ENCODE assay signal across 11 cellular contexts in genomic region chr7:130891254-130892094, GRCh38.
DNase-seq lines count a peak whose midpoint lies in the region; ATAC-seq, FAIRE-seq and TF ChIP-seq lines count a peak whose summit lies in the region.
"Had no signal": no experiment of that assay in that cellular context is flagged by ENCODE, and none has a peak within 500 bp of the region (broad histone marks: within the 10 kb centered on the region; RNA-seq: fewer than 3 reads in every experiment).

No MANE protein-coding gene starts in this region.

- no peak for FAIRE-seq in GM12892 (lab: Jason Lieb, UNC)

- no peak for ATAC-seq in CD4-positive, alpha-beta T cell (ENCODE audit: poor library complexity)

- CTCF ChIA-PET in CD4-positive, alpha-beta T cell (lab: Charles Lee): interaction anchor here (1.4 kb wide), 1 partner anchor 149 kb away, joined by 4 read pairs; no protein-coding TSS in a partner anchor

- H3K4me1 Mint-ChIP-seq in T-helper 2 cell treated with Interferon-gamma antibody and Interleukin-4, amounts not matched to agents 5 μg/mL and 100 μg/mL, for 36 hours (ENCODE audit: low read depth): peaks cover 64% of the 10 kb centered on the region
- peaks cover 54% of the 10 kb centered on the region for H3K4me1 Mint-ChIP-seq in CD4-positive, alpha-beta T cell (ENCODE audit: low read depth)

- H3K9me3 ChIP-seq in CD4-positive, alpha-beta T cell (ENCODE audit: control insufficient read depth, low read length): no peaks in the 10 kb centered on the region

- H3K27me3 Mint-ChIP-seq in T-helper 2 cell treated with Interferon-gamma antibody and Interleukin-4, amounts not matched to agents 5 μg/mL and 100 μg/mL, for 36 hours (ENCODE audit: low read depth): no peaks in the 10 kb centered on the region
- no peaks in the 10 kb centered on the region for H3K27me3 Mint-ChIP-seq in CD4-positive, alpha-beta T cell
- H3K27me3 Mint-ChIP-seq: activated naive CD4-positive, alpha-beta T cell treated with anti-CD3 and anti-CD28 coated beads, Interleukin-2, amount 50 U/mL, for 24 hours had no signal

- H3K27ac ChIP-seq in temporal lobe (ENCODE audit: low read depth, low read length): peak overlapping the region; percentile 58
- no peak overlapping the region for H3K27ac ChIP-seq in CD4-positive, alpha-beta T cell (ENCODE audit: low read depth, low read length)
- H3K27ac ChIP-seq: 22Rv1 had no signal

- H3K27me3 ChIP-seq in CD4-positive, alpha-beta T cell (ENCODE audit: control insufficient read depth, insufficient read depth, low read length): no peaks in the 10 kb centered on the region

- POLR2A ChIA-PET in CD4-positive, alpha-beta T cell (lab: Charles Lee): interaction anchor here (0.6 kb wide), 1 partner anchor 12 kb away, joined by 3 read pairs; no protein-coding TSS in a partner anchor

- no peak for TF ChIP-seq POLR2A in GM12892 (IDR thresholded peaks at IDR 0.05; ENCODE audit: low read depth, low read length)

- peaks cover 71% of the 10 kb centered on the region for H3K36me3 Mint-ChIP-seq in T-helper 2 cell treated with Interferon-gamma antibody and Interleukin-4, amounts not matched to agents 5 μg/mL and 100 μg/mL, for 36 hours (ENCODE audit: low read depth)
- H3K36me3 Mint-ChIP-seq in CD4-positive, alpha-beta T cell (ENCODE audit: low read depth): peaks cover 86% of the 10 kb centered on the region

- intact Hi-C loops in CD4-positive, alpha-beta T cell (cut with DNase I, micrococcal nuclease): loop anchor here in 1 of 2 experiments (10.0 kb wide), 2 partner anchors 63 to 763 kb away; no protein-coding TSS in a partner anchor

- DNase-seq in T-helper 2 cell treated with Interferon-gamma antibody and Interleukin-4, amounts not matched to agents 5 μg/mL and 100 μg/mL, for 36 hours (ENCODE audit: low spot score): no peak
- DNase-seq in T-helper 2 cell (no peak), astrocyte of the cerebellum (ENCODE audit: low read depth) (peak; percentile 98), iris pigment epithelial cell (ENCODE audit: low read depth) (peak; percentile 96), NCI-H146 (lab: John Stamatoyannopoulos, UW) (no peak), GM12892 (ENCODE audit: insufficient read length) (no peak)
- DNase-seq in CD4-positive, alpha-beta T cell: no peak
- DNase-seq: stimulated activated CD4-positive, alpha-beta T cell treated with anti-CD3 and anti-CD28 coated beads, Interleukin-15, amount 100 ng/mL, for 24 hours had no signal

- in situ Hi-C loops in astrocyte of the cerebellum (cut with HindIII; ENCODE audit: low sequenced_read_pairs): no loop called here

- H3K4me3 ChIP-seq in astrocyte of the cerebellum (ENCODE audit: low read depth, low read length): peak overlapping the region; percentile 5

- H3K27ac Mint-ChIP-seq in T-helper 2 cell treated with Interferon-gamma antibody and Interleukin-4, amounts not matched to agents 5 μg/mL and 100 μg/mL, for 36 hours: peak overlapping the region; percentile 49
- H3K27ac Mint-ChIP-seq in CD4-positive, alpha-beta T cell: no peak overlapping the region

- H3K9me3 Mint-ChIP-seq in T-helper 2 cell treated with Interferon-gamma antibody and Interleukin-4, amounts not matched to agents 5 μg/mL and 100 μg/mL, for 36 hours: no peaks in the 10 kb centered on the region
- no peaks in the 10 kb centered on the region for H3K9me3 Mint-ChIP-seq in CD4-positive, alpha-beta T cell
- H3K9me3 Mint-ChIP-seq: activated naive CD4-positive, alpha-beta T cell treated with anti-CD3 and anti-CD28 coated beads, Interleukin-2, amount 50 U/mL, for 24 hours had no signal

- TF ChIP-seq CTCF in astrocyte of the cerebellum (IDR thresholded peaks at IDR 0.05; ENCODE audit: low read depth, low read length, missing control alignments): no peak
- no peak for TF ChIP-seq CTCF in CD4-positive, alpha-beta T cell (IDR thresholded peaks at IDR 0.05)

- no peak overlapping the region for H3K4me3 Mint-ChIP-seq in T-helper 2 cell treated with Interferon-gamma antibody and Interleukin-4, amounts not matched to agents 5 μg/mL and 100 μg/mL, for 36 hours
- no peak overlapping the region for H3K4me3 Mint-ChIP-seq in CD4-positive, alpha-beta T cell
- H3K4me3 Mint-ChIP-seq: activated naive CD4-positive, alpha-beta T cell treated with anti-CD3 and anti-CD28 coated beads, Interleukin-2, amount 50 U/mL, for 24 hours had no signal

Comparison
In these comparisons a context has a peak if more than half of its experiments do, and no peak if none do; other contexts are left out.
1. DNase-seq: peak in astrocyte of the cerebellum (single experiment) and iris pigment epithelial cell (single experiment); none in T-helper 2 cell treated with Interferon-gamma antibody and Interleukin-4, amounts not matched to agents 5 μg/mL and 100 μg/mL, for 36 hours (single experiment), T-helper 2 cell (0 of 5), NCI-H146 (single experiment), CD4-positive, alpha-beta T cell (0 of 10) and GM12892 (single experiment).